Comparison of ENCODE assay signal across 1 cellular context in the genomic region with DNA sequence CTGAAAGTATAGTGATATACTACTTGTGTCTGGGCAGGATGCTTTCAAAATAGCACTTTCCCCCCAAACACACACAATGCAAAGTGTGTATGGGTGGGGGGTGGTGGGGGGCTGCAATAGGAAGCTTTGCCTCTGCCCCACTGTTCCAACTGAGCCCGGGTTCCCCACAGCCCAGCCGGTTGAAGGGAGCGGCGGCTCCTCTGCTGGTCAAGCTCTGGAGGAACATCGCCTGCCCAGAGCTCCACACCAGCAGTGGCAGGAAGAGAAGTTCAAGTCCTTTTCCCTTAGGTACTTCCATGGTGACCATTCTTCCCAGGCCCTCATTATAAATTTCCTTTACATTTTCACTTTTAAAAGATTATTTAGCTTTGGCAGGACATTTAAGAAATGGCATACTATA.
TF ChIP-seq lines count a peak whose summit lies in the region.

No MANE protein-coding gene starts in this region.

TF ChIP-seq in K562, 482 proteins besides CTCF, POLR2A, EP300 and RAD21:
- TF ChIP-seq THRAP3 (IDR thresholded peaks at IDR 0.05; ENCODE audit: borderline replicate concordance) = no peak
- TF ChIP-seq KLF13 (tag; IDR thresholded peaks at IDR 0.05; ENCODE audit: borderline replicate concordance, low read depth) = no peak
- no peak for TF ChIP-seq ZFP36 (IDR thresholded peaks at IDR 0.05; ENCODE audit: low read depth, low read length, partially characterized antibody)
- TF ChIP-seq, protein P1, sequence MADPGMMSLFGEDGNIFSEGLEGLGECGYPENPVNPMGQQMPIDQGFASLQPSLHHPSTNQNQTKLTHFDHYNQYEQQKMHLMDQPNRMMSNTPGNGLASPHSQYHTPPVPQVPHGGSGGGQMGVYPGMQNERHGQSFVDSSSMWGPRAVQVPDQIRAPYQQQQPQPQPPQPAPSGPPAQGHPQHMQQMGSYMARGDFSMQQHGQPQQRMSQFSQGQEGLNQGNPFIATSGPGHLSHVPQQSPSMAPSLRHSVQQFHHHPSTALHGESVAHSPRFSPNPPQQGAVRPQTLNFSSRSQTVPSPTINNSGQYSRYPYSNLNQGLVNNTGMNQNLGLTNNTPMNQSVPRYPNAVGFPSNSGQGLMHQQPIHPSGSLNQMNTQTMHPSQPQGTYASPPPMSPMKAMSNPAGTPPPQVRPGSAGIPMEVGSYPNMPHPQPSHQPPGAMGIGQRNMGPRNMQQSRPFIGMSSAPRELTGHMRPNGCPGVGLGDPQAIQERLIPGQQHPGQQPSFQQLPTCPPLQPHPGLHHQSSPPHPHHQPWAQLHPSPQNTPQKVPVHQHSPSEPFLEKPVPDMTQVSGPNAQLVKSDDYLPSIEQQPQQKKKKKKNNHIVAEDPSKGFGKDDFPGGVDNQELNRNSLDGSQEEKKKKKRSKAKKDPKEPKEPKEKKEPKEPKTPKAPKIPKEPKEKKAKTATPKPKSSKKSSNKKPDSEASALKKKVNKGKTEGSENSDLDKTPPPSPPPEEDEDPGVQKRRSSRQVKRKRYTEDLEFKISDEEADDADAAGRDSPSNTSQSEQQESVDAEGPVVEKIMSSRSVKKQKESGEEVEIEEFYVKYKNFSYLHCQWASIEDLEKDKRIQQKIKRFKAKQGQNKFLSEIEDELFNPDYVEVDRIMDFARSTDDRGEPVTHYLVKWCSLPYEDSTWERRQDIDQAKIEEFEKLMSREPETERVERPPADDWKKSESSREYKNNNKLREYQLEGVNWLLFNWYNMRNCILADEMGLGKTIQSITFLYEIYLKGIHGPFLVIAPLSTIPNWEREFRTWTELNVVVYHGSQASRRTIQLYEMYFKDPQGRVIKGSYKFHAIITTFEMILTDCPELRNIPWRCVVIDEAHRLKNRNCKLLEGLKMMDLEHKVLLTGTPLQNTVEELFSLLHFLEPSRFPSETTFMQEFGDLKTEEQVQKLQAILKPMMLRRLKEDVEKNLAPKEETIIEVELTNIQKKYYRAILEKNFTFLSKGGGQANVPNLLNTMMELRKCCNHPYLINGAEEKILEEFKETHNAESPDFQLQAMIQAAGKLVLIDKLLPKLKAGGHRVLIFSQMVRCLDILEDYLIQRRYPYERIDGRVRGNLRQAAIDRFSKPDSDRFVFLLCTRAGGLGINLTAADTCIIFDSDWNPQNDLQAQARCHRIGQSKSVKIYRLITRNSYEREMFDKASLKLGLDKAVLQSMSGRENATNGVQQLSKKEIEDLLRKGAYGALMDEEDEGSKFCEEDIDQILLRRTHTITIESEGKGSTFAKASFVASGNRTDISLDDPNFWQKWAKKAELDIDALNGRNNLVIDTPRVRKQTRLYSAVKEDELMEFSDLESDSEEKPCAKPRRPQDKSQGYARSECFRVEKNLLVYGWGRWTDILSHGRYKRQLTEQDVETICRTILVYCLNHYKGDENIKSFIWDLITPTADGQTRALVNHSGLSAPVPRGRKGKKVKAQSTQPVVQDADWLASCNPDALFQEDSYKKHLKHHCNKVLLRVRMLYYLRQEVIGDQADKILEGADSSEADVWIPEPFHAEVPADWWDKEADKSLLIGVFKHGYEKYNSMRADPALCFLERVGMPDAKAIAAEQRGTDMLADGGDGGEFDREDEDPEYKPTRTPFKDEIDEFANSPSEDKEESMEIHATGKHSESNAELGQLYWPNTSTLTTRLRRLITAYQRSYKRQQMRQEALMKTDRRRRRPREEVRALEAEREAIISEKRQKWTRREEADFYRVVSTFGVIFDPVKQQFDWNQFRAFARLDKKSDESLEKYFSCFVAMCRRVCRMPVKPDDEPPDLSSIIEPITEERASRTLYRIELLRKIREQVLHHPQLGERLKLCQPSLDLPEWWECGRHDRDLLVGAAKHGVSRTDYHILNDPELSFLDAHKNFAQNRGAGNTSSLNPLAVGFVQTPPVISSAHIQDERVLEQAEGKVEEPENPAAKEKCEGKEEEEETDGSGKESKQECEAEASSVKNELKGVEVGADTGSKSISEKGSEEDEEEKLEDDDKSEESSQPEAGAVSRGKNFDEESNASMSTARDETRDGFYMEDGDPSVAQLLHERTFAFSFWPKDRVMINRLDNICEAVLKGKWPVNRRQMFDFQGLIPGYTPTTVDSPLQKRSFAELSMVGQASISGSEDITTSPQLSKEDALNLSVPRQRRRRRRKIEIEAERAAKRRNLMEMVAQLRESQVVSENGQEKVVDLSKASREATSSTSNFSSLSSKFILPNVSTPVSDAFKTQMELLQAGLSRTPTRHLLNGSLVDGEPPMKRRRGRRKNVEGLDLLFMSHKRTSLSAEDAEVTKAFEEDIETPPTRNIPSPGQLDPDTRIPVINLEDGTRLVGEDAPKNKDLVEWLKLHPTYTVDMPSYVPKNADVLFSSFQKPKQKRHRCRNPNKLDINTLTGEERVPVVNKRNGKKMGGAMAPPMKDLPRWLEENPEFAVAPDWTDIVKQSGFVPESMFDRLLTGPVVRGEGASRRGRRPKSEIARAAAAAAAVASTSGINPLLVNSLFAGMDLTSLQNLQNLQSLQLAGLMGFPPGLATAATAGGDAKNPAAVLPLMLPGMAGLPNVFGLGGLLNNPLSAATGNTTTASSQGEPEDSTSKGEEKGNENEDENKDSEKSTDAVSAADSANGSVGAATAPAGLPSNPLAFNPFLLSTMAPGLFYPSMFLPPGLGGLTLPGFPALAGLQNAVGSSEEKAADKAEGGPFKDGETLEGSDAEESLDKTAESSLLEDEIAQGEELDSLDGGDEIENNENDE (IDR thresholded peaks at IDR 0.05; ENCODE audit: low read depth, low read length) = no peak
- TF ChIP-seq, protein P2, sequence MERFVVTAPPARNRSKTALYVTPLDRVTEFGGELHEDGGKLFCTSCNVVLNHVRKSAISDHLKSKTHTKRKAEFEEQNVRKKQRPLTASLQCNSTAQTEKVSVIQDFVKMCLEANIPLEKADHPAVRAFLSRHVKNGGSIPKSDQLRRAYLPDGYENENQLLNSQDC (CRISPR knock-in tag; IDR thresholded peaks at IDR 0.05) = no peak
- TF ChIP-seq, protein P3, sequence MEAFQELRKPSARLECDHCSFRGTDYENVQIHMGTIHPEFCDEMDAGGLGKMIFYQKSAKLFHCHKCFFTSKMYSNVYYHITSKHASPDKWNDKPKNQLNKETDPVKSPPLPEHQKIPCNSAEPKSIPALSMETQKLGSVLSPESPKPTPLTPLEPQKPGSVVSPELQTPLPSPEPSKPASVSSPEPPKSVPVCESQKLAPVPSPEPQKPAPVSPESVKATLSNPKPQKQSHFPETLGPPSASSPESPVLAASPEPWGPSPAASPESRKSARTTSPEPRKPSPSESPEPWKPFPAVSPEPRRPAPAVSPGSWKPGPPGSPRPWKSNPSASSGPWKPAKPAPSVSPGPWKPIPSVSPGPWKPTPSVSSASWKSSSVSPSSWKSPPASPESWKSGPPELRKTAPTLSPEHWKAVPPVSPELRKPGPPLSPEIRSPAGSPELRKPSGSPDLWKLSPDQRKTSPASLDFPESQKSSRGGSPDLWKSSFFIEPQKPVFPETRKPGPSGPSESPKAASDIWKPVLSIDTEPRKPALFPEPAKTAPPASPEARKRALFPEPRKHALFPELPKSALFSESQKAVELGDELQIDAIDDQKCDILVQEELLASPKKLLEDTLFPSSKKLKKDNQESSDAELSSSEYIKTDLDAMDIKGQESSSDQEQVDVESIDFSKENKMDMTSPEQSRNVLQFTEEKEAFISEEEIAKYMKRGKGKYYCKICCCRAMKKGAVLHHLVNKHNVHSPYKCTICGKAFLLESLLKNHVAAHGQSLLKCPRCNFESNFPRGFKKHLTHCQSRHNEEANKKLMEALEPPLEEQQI (IDR thresholded peaks at IDR 0.05) = no peak
- no peak for TF ChIP-seq CEBPG (CRISPR knock-in tag; IDR thresholded peaks at IDR 0.05)
- no peak for TF ChIP-seq CEBPG (tag; conservative IDR thresholded peaks at IDR 0.05 in 1 of 2, IDR thresholded peaks at IDR 0.05 in 1 of 2)
- TF ChIP-seq, protein P4, sequence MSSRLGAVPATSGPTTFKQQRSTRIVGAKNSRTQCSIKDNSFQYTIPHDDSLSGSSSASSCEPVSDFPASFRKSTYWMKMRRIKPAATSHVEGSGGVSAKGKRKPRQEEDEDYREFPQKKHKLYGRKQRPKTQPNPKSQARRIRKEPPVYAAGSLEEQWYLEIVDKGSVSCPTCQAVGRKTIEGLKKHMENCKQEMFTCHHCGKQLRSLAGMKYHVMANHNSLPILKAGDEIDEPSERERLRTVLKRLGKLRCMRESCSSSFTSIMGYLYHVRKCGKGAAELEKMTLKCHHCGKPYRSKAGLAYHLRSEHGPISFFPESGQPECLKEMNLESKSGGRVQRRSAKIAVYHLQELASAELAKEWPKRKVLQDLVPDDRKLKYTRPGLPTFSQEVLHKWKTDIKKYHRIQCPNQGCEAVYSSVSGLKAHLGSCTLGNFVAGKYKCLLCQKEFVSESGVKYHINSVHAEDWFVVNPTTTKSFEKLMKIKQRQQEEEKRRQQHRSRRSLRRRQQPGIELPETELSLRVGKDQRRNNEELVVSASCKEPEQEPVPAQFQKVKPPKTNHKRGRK (tag; IDR thresholded peaks at IDR 0.05) = no peak
- no peak for TF ChIP-seq RBBP5 (IDR thresholded peaks at IDR 0.05; ENCODE audit: borderline replicate concordance, insufficient read depth, low read length, poor library complexity, severe bottlenecking)
- TF ChIP-seq ZNF76 (CRISPR knock-in tag; IDR thresholded peaks at IDR 0.05; ENCODE audit: borderline replicate concordance) = no peak
- no peak for TF ChIP-seq KDM4B (IDR thresholded peaks at IDR 0.05; ENCODE audit: borderline replicate concordance in 2 of 2, low read depth in 1 of 2)
- no peak for TF ChIP-seq ZNF79 (CRISPR knock-in tag; IDR thresholded peaks at IDR 0.05; ENCODE audit: low read depth)
- TF ChIP-seq, protein P5, sequence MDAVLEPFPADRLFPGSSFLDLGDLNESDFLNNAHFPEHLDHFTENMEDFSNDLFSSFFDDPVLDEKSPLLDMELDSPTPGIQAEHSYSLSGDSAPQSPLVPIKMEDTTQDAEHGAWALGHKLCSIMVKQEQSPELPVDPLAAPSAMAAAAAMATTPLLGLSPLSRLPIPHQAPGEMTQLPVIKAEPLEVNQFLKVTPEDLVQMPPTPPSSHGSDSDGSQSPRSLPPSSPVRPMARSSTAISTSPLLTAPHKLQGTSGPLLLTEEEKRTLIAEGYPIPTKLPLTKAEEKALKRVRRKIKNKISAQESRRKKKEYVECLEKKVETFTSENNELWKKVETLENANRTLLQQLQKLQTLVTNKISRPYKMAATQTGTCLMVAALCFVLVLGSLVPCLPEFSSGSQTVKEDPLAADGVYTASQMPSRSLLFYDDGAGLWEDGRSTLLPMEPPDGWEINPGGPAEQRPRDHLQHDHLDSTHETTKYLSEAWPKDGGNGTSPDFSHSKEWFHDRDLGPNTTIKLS (IDR thresholded peaks at IDR 0.05; ENCODE audit: borderline replicate concordance, low read depth) = no peak
- TF ChIP-seq, protein P6, sequence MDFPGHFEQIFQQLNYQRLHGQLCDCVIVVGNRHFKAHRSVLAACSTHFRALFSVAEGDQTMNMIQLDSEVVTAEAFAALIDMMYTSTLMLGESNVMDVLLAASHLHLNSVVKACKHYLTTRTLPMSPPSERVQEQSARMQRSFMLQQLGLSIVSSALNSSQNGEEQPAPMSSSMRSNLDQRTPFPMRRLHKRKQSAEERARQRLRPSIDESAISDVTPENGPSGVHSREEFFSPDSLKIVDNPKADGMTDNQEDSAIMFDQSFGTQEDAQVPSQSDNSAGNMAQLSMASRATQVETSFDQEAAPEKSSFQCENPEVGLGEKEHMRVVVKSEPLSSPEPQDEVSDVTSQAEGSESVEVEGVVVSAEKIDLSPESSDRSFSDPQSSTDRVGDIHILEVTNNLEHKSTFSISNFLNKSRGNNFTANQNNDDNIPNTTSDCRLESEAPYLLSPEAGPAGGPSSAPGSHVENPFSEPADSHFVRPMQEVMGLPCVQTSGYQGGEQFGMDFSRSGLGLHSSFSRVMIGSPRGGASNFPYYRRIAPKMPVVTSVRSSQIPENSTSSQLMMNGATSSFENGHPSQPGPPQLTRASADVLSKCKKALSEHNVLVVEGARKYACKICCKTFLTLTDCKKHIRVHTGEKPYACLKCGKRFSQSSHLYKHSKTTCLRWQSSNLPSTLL (IDR thresholded peaks at IDR 0.05) = no peak
- TF ChIP-seq ELF1 (tag; IDR thresholded peaks at IDR 0.05) = no peak
